ENCODE assay signal across 8 cellular contexts in the genomic region with DNA sequence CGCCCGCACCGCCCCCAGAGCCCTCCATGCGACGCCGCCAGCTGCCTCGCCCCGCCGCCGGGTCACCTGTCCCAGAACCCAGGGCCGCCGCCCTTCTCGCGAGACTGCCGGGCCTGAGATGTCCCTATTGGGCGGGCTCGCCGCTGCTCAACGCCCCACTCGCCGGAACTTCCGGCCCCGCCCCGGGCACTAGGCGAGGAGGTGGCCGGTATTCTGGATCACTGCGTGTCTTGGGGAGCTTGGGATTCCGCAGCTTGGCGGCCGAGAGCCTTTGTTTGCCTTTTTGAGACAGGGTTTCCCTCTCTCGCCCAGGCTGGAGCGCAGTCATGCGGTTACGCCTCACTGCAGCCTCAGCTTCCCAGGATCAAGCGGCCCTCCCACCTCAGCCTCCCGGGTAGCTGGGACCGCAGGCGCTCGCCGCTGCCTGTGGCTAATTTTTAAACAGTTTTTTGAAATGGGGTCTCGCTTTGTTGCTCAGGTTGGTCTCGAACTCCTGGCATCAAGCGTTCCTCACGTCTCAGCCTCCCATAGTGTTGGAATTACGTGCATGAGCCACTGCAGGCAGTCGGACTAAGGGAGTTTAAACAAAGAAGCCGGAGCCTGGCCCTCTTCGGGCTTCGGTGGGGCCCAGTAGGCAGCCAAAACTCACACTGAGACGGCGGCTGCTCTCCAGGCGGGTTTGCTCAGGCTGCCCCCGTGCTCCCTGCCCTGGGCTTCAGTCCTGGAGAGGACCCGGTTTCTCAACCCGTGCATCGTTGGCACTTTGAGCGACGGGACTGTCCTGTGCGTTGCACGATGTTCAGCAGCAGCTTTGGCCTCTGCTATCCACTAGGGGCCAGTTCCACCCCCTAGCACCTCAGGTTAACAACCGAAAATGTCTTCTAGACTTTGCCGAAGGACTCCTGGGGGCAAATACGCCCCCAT. TPM values are rescaled to one million over a fixed set of nuclear protein-coding genes. Genes with fewer than 3 reads are reported as not detected.
A peak's percentile ranks its signal among the peaks of the same experiment; 100 is the strongest.
DNase-seq lines count a peak whose midpoint lies in the region; ATAC-seq, FAIRE-seq and TF ChIP-seq lines count a peak whose summit lies in the region.

A gene (minus strand): TSS at position 43 of the 924 bp plus-strand sequence. CDS start 15 bp downstream, at position 28.

- H3K4me3 ChIP-seq in OCI-LY1 (ENCODE audit: low read depth, low read length, poor library complexity, severe bottlenecking) (peak within 1 kb of the TSS; percentile 92), endothelial cell of umbilical vein (replicated peaks in 1 of 3; ENCODE audit: insufficient read depth in 1 of 3, low read depth in 1 of 3, low read length in 3 of 3) (peak within 1 kb of the TSS; percentile 67 to 90 (median 67))

- intact Hi-C loops in endothelial cell of umbilical vein (cut with micrococcal nuclease) = loop anchor here (1.0 to 2.0 kb wide), 3 partner anchors 23 to 42 kb away; no protein-coding TSS in a partner anchor

- BruUV-seq in endothelial cell of umbilical vein (replicated peaks; lab: Mats Ljungman, UMichigan) = TSS peak; percentile 90

- no peaks in the 10 kb centered on the region for H3F3A ChIP-seq in OCI-LY1 (ENCODE audit: insufficient read depth, low read length)

- H3K36me3 ChIP-seq in OCI-LY1 (ENCODE audit: insufficient read depth, low read length) (peaks cover 7% of the 10 kb centered on the region), endothelial cell of umbilical vein (ENCODE audit: control insufficient read depth in 2 of 2, extremely low read depth in 1 of 2, insufficient read depth in 2 of 2, low read length in 2 of 2) (peaks cover 0 to 4% of the 10 kb centered on the region in 2 experiments)

- H3K27ac ChIP-seq in OCI-LY1 (ENCODE audit: low read depth, low read length, poor library complexity, severe bottlenecking) (peak within 1 kb of the TSS; percentile 91), endothelial cell of umbilical vein (ENCODE audit: insufficient read depth, low read depth, low read length) (peak within 1 kb of the TSS; percentile 55)

- H3K4me2 ChIP-seq in OCI-LY1 (ENCODE audit: low read length) = peak within 1 kb of the TSS; percentile 95
- peak within 1 kb of the TSS; percentile 75 for H3K4me2 ChIP-seq in endothelial cell of umbilical vein (ENCODE audit: insufficient read depth, low read length)

- H2AFZ ChIP-seq in OCI-LY1 (ENCODE audit: low read length) = no peak within 1 kb of the TSS; the same call in 1 of the 2 replicates
- peak within 1 kb of the TSS; percentile 98 for H2AFZ ChIP-seq in endothelial cell of umbilical vein (ENCODE audit: low read depth, low read length)

- H3K9ac ChIP-seq in OCI-LY1 (ENCODE audit: low read length) (peak within 1 kb of the TSS; percentile 99), endothelial cell of umbilical vein (replicated peaks; ENCODE audit: extremely low read depth, insufficient read depth, low read length) (peak within 1 kb of the TSS; percentile 81)

- H3K9me3 ChIP-seq in OCI-LY1 (ENCODE audit: low read length) (no peaks in the 10 kb centered on the region), endothelial cell of umbilical vein (replicated peaks; ENCODE audit: control insufficient read depth, insufficient read depth, low read length) (no peaks in the 10 kb centered on the region)

- peaks cover 15% of the 10 kb centered on the region; the same call in 1 of the 2 replicates for H3K79me2 ChIP-seq in OCI-LY1 (ENCODE audit: insufficient read depth, low read length)
- H3K79me2 ChIP-seq in endothelial cell of umbilical vein (ENCODE audit: control insufficient read depth, insufficient read depth, low read length) = peaks cover 40% of the 10 kb centered on the region

- H4K20me1 ChIP-seq in OCI-LY1 (ENCODE audit: insufficient read depth, low read length) (no peaks in the 10 kb centered on the region), endothelial cell of umbilical vein (replicated peaks; ENCODE audit: control insufficient read depth, extremely low read depth, insufficient read depth, low read length) (no peaks in the 10 kb centered on the region)

- H3K27me3 ChIP-seq in OCI-LY1 (ENCODE audit: insufficient read depth, low read length) (no peaks in the 10 kb centered on the region), endothelial cell of umbilical vein (ENCODE audit: control insufficient read depth in 2 of 2, insufficient read depth in 2 of 2, low read length in 2 of 2) (no peaks in the 10 kb centered on the region)

- ATAC-seq in GM21526 (IDR thresholded peaks at IDR 0.05; ENCODE audit: low FRiP score, unreplicated experiment) = peak; percentile 76

- no peaks in the 10 kb centered on the region for H3K9me2 ChIP-seq in OCI-LY1 (ENCODE audit: low read depth, low read length)

- DNase-seq in DMS 273 treated with DMSO at 0.1 percent for 48 hours (lab: John Stamatoyannopoulos, UW) (peak; percentile 52), HuH-7 (ENCODE audit: low spot score) (peak; percentile 88), endothelial cell of umbilical vein (ENCODE audit: low read depth, low spot score) (peak; percentile 85), midbrain (lab: John Stamatoyannopoulos, UW) (peak; percentile 95)
- peak; percentile 96 for DNase-seq in activated CD8-positive, alpha-beta memory T cell treated with anti-CD3 and anti-CD28 coated beads, Interleukin-2, amount 50 U/mL, for 48 hours
- peak; percentile 92 to 95 for DNase-seq in stimulated activated CD8-positive, alpha-beta memory T cell treated with anti-CD3 and anti-CD28 coated beads, Interleukin-15, amount 100 ng/mL, for 48 hours (ENCODE audit: low read depth in 2 of 2)

- TF ChIP-seq CTCF in OCI-LY1 (IDR thresholded peaks at IDR 0.05; ENCODE audit: low read length) (no peak), endothelial cell of umbilical vein (IDR thresholded peaks at IDR 0.05; ENCODE audit: extremely low read depth in 1 of 2, insufficient read depth in 1 of 2, low read depth in 1 of 2, low read length in 2 of 2) (peak in 1 of 2 donors; percentile 7)

- POLR2A ChIA-PET in endothelial cell of umbilical vein (lab: Charles Lee) = no interaction called here

- FAIRE-seq in endothelial cell of umbilical vein (lab: Jason Lieb, UNC) = peak; percentile 90

- dilution Hi-C loops in endothelial cell of umbilical vein (cut with MboI; ENCODE audit: extremely low pct_ligation_motif_present, low sequenced_read_pairs) = no loop called here

- TF ChIP-seq POLR2A in endothelial cell of umbilical vein (IDR thresholded peaks at IDR 0.05; ENCODE audit: low read depth, low read length) = peak; percentile 94

- CTCF ChIA-PET in endothelial cell of umbilical vein (lab: Charles Lee) = interaction anchor here (1.4 to 1.5 kb wide), 3 partner anchors 26 to 41 kb away, joined by 4 to 9 read pairs (median 7); no protein-coding TSS in a partner anchor

- no peaks in the 10 kb centered on the region for H3K9me1 ChIP-seq in endothelial cell of umbilical vein (replicated peaks; ENCODE audit: control insufficient read depth, extremely low read depth, insufficient read depth, low read length)

- peaks cover 51% of the 10 kb centered on the region for H3K4me1 ChIP-seq in OCI-LY1 (ENCODE audit: insufficient read depth, low read length, severe bottlenecking)
- peaks cover 2% of the 10 kb centered on the region for H3K4me1 ChIP-seq in endothelial cell of umbilical vein (ENCODE audit: control insufficient read depth, extremely low read depth, insufficient read depth, low read length)

TF ChIP-seq in endothelial cell of umbilical vein, 7 proteins besides CTCF, POLR2A, EP300 and RAD21:
- TF ChIP-seq MYC (IDR thresholded peaks at IDR 0.05; ENCODE audit: low read depth, low read length) = no peak
- TF ChIP-seq POLR2AphosphoS5 (IDR thresholded peaks at IDR 0.05; ENCODE audit: insufficient read depth, low read depth, low read length) = peak; percentile 96

RNA-seq across cellular contexts. Expression of the gene that starts here (rescaled TPM):
- total RNA-seq in endothelial cell of umbilical vein = 24.5 and 24.6 TPM in 2 replicates
- 19.6 and 20.9 TPM in 2 replicates for polyA plus RNA-seq in endothelial cell of umbilical vein
- polyA plus RNA-seq in endothelial cell of umbilical vein (2011; cell fraction: cytosol; rRNA removed) = 11.8 and 13.1 TPM in 2 replicates
- polyA plus RNA-seq in endothelial cell of umbilical vein (2011; cell fraction: nucleus; rRNA removed) = 33.3 and 33.9 TPM in 2 replicates
- 17.5 and 17.6 TPM in 2 replicates for polyA plus RNA-seq in endothelial cell of umbilical vein (2012)
- polyA minus RNA-seq in endothelial cell of umbilical vein = 50.0 and 54.9 TPM in 2 replicates
- 21.1 TPM for polyA minus RNA-seq in endothelial cell of umbilical vein (2011; cell fraction: cytosol; rRNA and poly(A)+ RNA removed)
- polyA minus RNA-seq in endothelial cell of umbilical vein (2011; cell fraction: nucleus; rRNA and poly(A)+ RNA removed) = 37.5 and 38.3 TPM in 2 replicates

Comparison
In these comparisons a context has a peak if more than half of its experiments do, and no peak if none do; other contexts are left out.
1. Peak in every context shown above with its lines: DNase-seq, ATAC-seq, H3K4me3 ChIP-seq and H3K27ac ChIP-seq.